Comparison of ENCODE assay signal across 20 cellular contexts in the genomic region with DNA sequence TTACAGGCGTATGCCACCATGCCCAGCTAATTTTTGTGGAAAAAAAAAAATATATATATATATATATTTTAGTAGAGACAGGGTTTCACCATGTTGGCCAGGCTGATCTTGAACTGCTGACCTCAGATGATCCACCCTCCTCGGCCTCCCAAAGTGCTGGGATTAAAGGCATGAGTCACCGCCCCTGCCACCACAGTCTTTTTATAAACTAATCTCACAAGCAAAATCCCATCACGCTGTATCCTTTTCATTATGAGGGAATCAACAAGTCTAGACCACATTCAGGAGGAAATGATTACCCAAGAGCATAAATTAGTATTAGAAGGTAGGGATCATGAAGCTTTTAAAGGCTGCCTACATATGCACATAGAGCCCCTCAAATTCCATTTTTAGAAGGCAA.
DNase-seq lines count a peak whose midpoint lies in the region; ATAC-seq and TF ChIP-seq lines count a peak whose summit lies in the region.
"Had no signal": no experiment of that assay in that cellular context is flagged by ENCODE, and none has a peak within 500 bp of the region (broad histone marks: within the 10 kb centered on the region; RNA-seq: fewer than 3 reads in every experiment).

No MANE protein-coding gene starts in this region.

- intact Hi-C loops in thyroid gland (cut with DNase I) (no loop called here), upper lobe of right lung (cut with DNase I) (no loop called here)

- peak; percentile 77 for ATAC-seq in esophagus mucosa
- no peak for ATAC-seq in upper lobe of right lung
- no peak for ATAC-seq in GM21423 (IDR thresholded peaks at IDR 0.05; ENCODE audit: unreplicated experiment)
- ATAC-seq: GM12878 had no signal

- TF ChIP-seq POLR2A in thyroid gland (IDR thresholded peaks at IDR 0.05) = no peak

- TF ChIP-seq CTCF in thyroid gland (IDR thresholded peaks at IDR 0.05) (no peak), upper lobe of right lung (IDR thresholded peaks at IDR 0.05) (no peak)

- H3K27me3 ChIP-seq in thyroid gland (no peaks in the 10 kb centered on the region), upper lobe of right lung (no peaks in the 10 kb centered on the region)
- H3K27me3 ChIP-seq: BLaER1 treated with 17β-estradiol and CSF1 and Interleukin-3, amounts not matched to agents 10 nM and 100 nM; SJSA1 had no signal

- peak; percentile 7 for DNase-seq in DMS53 (lab: John Stamatoyannopoulos, UW)
- no peak for DNase-seq in DMS53 treated with DMSO at 0.1 percent for 48 hours (lab: John Stamatoyannopoulos, UW; ENCODE audit: unreplicated experiment)
- DNase-seq in NCI-H82 (lab: John Stamatoyannopoulos, UW) = peak; percentile 94
- DNase-seq in thyroid gland = no peak
- DNase-seq in upper lobe of right lung = no peak
- no peak for DNase-seq in retina
- DNase-seq: GOT3, IMR-90, Kasumi-1, NCI-H1436 treated with DMSO at 0.1 percent for 48 hours, NCI-H2081 treated with DMSO at 0.1 percent for 48 hours, NCI-H226, NCI-H526 treated with DMSO at 0.1 percent for 48 hours, SW 1271 had no signal

- H3K4me1 ChIP-seq in thyroid gland = peaks cover 7 to 21% of the 10 kb centered on the region in 2 donors
- H3K4me1 ChIP-seq in upper lobe of right lung = no peaks in the 10 kb centered on the region
- H3K4me1 ChIP-seq: BLaER1 treated with 17β-estradiol and CSF1 and Interleukin-3, amounts not matched to agents 10 nM and 100 nM; SJSA1 had no signal

- H3K9me3 ChIP-seq in thyroid gland (no peaks in the 10 kb centered on the region), upper lobe of right lung (no peaks in the 10 kb centered on the region)
- H3K9me3 ChIP-seq: BLaER1 treated with 17β-estradiol and CSF1 and Interleukin-3, amounts not matched to agents 10 nM and 100 nM; SJSA1 had no signal

- 90 to 96% methylated on average over 4 of the region's 4 CpGs for WGBS in thyroid gland, 2 donors

- H3K27ac ChIP-seq in thyroid gland = peak overlapping the region in 2 of 3 donors; percentile 8 to 51
- no peak overlapping the region for H3K27ac ChIP-seq in upper lobe of right lung
- H3K27ac ChIP-seq: 22Rv1; BLaER1 treated with 17β-estradiol and CSF1 and Interleukin-3, amounts not matched to agents 10 nM and 100 nM; SJSA1 had no signal

- H3K36me3 ChIP-seq in thyroid gland = no peaks in the 10 kb centered on the region
- no peaks in the 10 kb centered on the region for H3K36me3 ChIP-seq in upper lobe of right lung
- H3K36me3 ChIP-seq: BLaER1 treated with 17β-estradiol and CSF1 and Interleukin-3, amounts not matched to agents 10 nM and 100 nM; SJSA1 had no signal

- H3K4me3 ChIP-seq in thyroid gland (replicated peaks in 1 of 3) = no peak overlapping the region
- no peak overlapping the region for H3K4me3 ChIP-seq in upper lobe of right lung
- H3K4me3 ChIP-seq: BLaER1 treated with 17β-estradiol and CSF1 and Interleukin-3, amounts not matched to agents 10 nM and 100 nM; GM12878; SJSA1 had no signal

Comparison
In these comparisons a context has a peak if more than half of its experiments do, and no peak if none do; other contexts are left out.
1. DNase-seq: peak in DMS53 (single experiment) and NCI-H82 (single experiment); none in DMS53 treated with DMSO at 0.1 percent for 48 hours (single experiment), thyroid gland (0 of 2), upper lobe of right lung (single experiment) and retina (single experiment).